In the genomic region with DNA sequence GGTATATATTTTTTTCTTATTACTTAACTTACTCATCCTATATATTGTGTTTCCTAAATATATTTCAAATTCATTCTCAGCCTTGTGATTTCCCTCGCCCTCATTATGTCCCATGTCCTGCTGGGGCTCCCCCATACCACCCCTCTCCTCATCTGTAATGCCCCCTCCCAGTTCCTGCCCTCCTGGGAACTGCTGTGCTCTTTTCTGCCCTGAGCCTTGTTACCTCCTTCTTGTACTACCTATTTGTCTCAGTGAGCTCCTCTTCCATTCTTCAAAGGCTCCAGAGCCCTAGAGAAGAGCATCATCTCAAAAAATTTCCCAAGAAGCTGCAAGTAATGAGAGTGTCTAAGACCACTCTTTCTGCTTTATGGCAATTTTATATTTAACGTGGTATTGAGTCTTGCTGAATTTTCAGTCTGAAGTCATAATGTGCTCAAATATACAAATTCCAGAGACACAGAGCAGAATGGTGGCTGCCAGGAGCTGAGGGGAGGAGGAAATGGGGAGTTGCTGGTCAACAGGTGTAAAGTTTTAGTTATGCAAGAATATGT, we compare ENCODE assay signal across 18 cellular contexts.
"Had no signal": no experiment of that assay in that cellular context is flagged by ENCODE, and none has a peak within 500 bp of the region (broad histone marks: within the 10 kb centered on the region; RNA-seq: fewer than 3 reads in every experiment).

No MANE protein-coding gene starts in this region.

- H2AFZ ChIP-seq: hepatocyte had no signal

- H3K79me2 ChIP-seq: hepatocyte had no signal

- H3K4me3 Mint-ChIP-seq: dendritic cell treated with granulocyte-macrophage colony-stimulating factor and Interleukin-4, amounts not matched to agents 40 ng/mL and 50 ng/mL, for 4 days; naive B cell; nephron progenitor cell; stimulated activated naive B cell treated with anti-CD40 and anti-IgM and Interleukin-4, amounts not matched to agents 10 μg/mL and 1 μg/mL and 100 μg/mL, for 72 hours; stimulated activated naive CD8-positive, alpha-beta T cell treated with anti-CD3 and anti-CD28 coated beads, Interleukin-15, amount 100 ng/mL, for 72 hours had no signal

- H3K27me3 Mint-ChIP-seq: naive B cell; stimulated activated naive B cell treated with anti-CD40 and anti-IgM and Interleukin-4, amounts not matched to agents 10 μg/mL and 1 μg/mL and 100 μg/mL, for 72 hours had no signal

- H3K27ac Mint-ChIP-seq: dendritic cell treated with granulocyte-macrophage colony-stimulating factor and Interleukin-4, amounts not matched to agents 40 ng/mL and 50 ng/mL, for 4 days; nephron progenitor cell; stimulated activated naive B cell treated with anti-CD40 and anti-IgM and Interleukin-4, amounts not matched to agents 10 μg/mL and 1 μg/mL and 100 μg/mL, for 72 hours; stimulated activated naive CD8-positive, alpha-beta T cell treated with anti-CD3 and anti-CD28 coated beads, Interleukin-15, amount 100 ng/mL, for 72 hours had no signal

- H3K27ac ChIP-seq: foreskin keratinocyte, hepatocyte, spleen, testis, tibial nerve had no signal

- H3K9me3 Mint-ChIP-seq: dendritic cell treated with granulocyte-macrophage colony-stimulating factor and Interleukin-4, amounts not matched to agents 40 ng/mL and 50 ng/mL, for 4 days; stimulated activated naive CD8-positive, alpha-beta T cell treated with anti-CD3 and anti-CD28 coated beads, Interleukin-15, amount 100 ng/mL, for 72 hours had no signal

- H3K4me1 ChIP-seq: foreskin keratinocyte, spleen, testis, tibial nerve had no signal

- H3K36me3 ChIP-seq: spleen, tibial nerve had no signal

- H3K27me3 ChIP-seq: testis, tibial nerve had no signal

- DNase-seq: foreskin keratinocyte; left colon; left ventricle myocardium superior; mesendoderm; naive B cell; nephron progenitor cell; posterior cingulate gyrus; spleen; stimulated activated CD4-positive, alpha-beta T cell treated with anti-CD3 and anti-CD28 coated beads, Interleukin-15, amount 100 ng/mL, for 24 hours; stimulated activated CD4-positive, alpha-beta T cell treated with anti-CD3 and anti-CD28 coated beads, Interleukin-1b, Interleukin-23, amount 100 ng/mL, for 48 hours; stimulated activated CD4-positive, alpha-beta T cell treated with anti-CD3 and anti-CD28 coated beads, Interleukin-4, amount 100 ng/mL, for 24 hours; stimulated activated naive B cell treated with anti-CD40 and anti-IgM and Interleukin-4, amounts not matched to agents 10 μg/mL and 1 μg/mL and 100 μg/mL, for 72 hours; stimulated activated naive CD8-positive, alpha-beta T cell treated with anti-CD3 and anti-CD28 coated beads, Interleukin-15, amount 100 ng/mL, for 72 hours; testis had no signal

- H3K36me3 Mint-ChIP-seq: naive B cell; stimulated activated naive B cell treated with anti-CD40 and anti-IgM and Interleukin-4, amounts not matched to agents 10 μg/mL and 1 μg/mL and 100 μg/mL, for 72 hours had no signal

- H3K4me1 Mint-ChIP-seq: nephron progenitor cell; stimulated activated naive CD8-positive, alpha-beta T cell treated with anti-CD3 and anti-CD28 coated beads, Interleukin-15, amount 100 ng/mL, for 72 hours had no signal

- H3K9me3 ChIP-seq: testis, tibial nerve had no signal

- H3K4me2 ChIP-seq: hepatocyte had no signal

- H3K4me3 ChIP-seq: hepatocyte, lung, spleen, testis, tibial nerve had no signal
